18 cellular contexts compared by ENCODE assay signal in the genomic region with DNA sequence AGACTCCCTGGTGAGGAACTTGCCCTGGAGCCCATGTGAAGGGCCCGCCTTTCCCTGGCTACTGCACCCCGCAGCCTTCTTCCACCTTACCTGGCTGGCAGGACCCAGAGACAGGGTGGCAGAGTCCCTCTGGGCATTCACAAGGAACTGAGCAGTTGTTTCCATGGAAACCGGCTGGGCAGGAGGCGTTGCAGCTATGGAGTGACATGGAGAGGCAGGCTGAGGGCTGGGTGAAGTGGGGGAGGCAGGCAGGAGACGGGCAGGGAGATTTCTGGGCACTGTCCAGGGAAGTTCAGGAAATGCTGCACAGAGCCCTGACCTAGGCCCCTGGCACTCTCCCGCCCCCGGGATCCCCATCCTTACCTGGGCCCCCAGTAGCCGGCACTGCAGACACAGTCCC. TPM values are rescaled to one million over a fixed set of nuclear protein-coding genes. Genes with fewer than 3 reads are reported as not detected.
DNase-seq lines count a peak whose midpoint lies in the region; ATAC-seq, FAIRE-seq and TF ChIP-seq lines count a peak whose summit lies in the region.
"Had no signal": no experiment of that assay in that cellular context is flagged by ENCODE, and none has a peak within 500 bp of the region (broad histone marks: within the 10 kb centered on the region; RNA-seq: fewer than 3 reads in every experiment).

No MANE protein-coding gene starts in this region.

- H2AFZ ChIP-seq in K562 (ENCODE audit: low read depth, low read length), result no peak overlapping the region

- peaks cover 31% of the 10 kb centered on the region for H3K27me3 Mint-ChIP-seq in nephron progenitor cell (ENCODE audit: low read depth, poor library complexity)
- H3K27me3 Mint-ChIP-seq: naive thymus-derived CD8-positive, alpha-beta T cell had no signal

- H3K4me1 Mint-ChIP-seq in nephron progenitor cell, result peaks cover 38% of the 10 kb centered on the region

- H3K4me3 ChIP-seq in K562, result no peak overlapping the region
- H3K4me3 ChIP-seq: colonic mucosa, esophagus squamous epithelium, heart right ventricle had no signal

- TF ChIP-seq CTCF in K562 (IDR thresholded peaks at IDR 0.05 in 2 of 3, conservative IDR thresholded peaks at IDR 0.05 in 1 of 3; ENCODE audit: insufficient read depth in 2 of 3, low read depth in 1 of 3, low read length in 3 of 3), result no peak
- no peak for TF ChIP-seq CTCF in nephron progenitor cell (IDR thresholded peaks at IDR 0.05)

- H3K27ac ChIP-seq in K562 (ENCODE audit: extremely low read depth, low read depth, low read length), result no peak overlapping the region
- H3K27ac ChIP-seq: colonic mucosa, esophagus squamous epithelium had no signal

- H3K9ac ChIP-seq in K562 (ENCODE audit: insufficient read depth in 1 of 2, low read depth in 2 of 2, low read length in 2 of 2), result peak overlapping the region in 1 of 2 experiments; percentile 20; a peak in 1 of 4 replicates

- no peak overlapping the region for H3K4me3 Mint-ChIP-seq in nephron progenitor cell
- H3K4me3 Mint-ChIP-seq: activated CD8-positive, alpha-beta T cell treated with anti-CD3 and anti-CD28 coated beads, Interleukin-2, amount 10 ng/mL, durations not matched to agents 7 days and 5 days; naive thymus-derived CD8-positive, alpha-beta T cell had no signal

- H3K27me3 ChIP-seq in K562 (ENCODE audit: control insufficient read depth in 2 of 2, insufficient read depth in 2 of 2, low read length in 2 of 2), result no peaks in the 10 kb centered on the region
- H3K27me3 ChIP-seq: colonic mucosa, esophagus squamous epithelium, heart right ventricle had no signal

- POLR2A ChIA-PET in K562 (lab: Yijun Ruan, JAX), result no interaction called here

- in situ Hi-C loops in K562 (cut with MboI), result no loop called here

- no peaks in the 10 kb centered on the region for H3K9me1 ChIP-seq in K562 (ENCODE audit: control insufficient read depth, insufficient read depth, low read length)

- no peak for ATAC-seq in K562
- no peak for ATAC-seq in GM18520 (IDR thresholded peaks at IDR 0.05; ENCODE audit: unreplicated experiment)
- ATAC-seq: activated CD8-positive, alpha-beta T cell treated with anti-CD3 and anti-CD28 coated beads, Interleukin-2, amount 10 ng/mL, durations not matched to agents 7 days and 5 days; left lobe of liver; naive thymus-derived CD8-positive, alpha-beta T cell had no signal

- CTCF ChIA-PET in K562 (lab: Yijun Ruan, JAX; ENCODE audit: low intra/inter-chr PET ratio), result no interaction called here

- no peaks in the 10 kb centered on the region for H3K36me3 ChIP-seq in K562 (ENCODE audit: control insufficient read depth, insufficient read depth, low read length)
- H3K36me3 ChIP-seq: colonic mucosa had no signal

- FAIRE-seq in K562 (lab: Jason Lieb, UNC), result no peak
- FAIRE-seq: A204.1 had no signal

- peaks cover 0 to 37% of the 10 kb centered on the region in 2 experiments; a peak in 2 of 5 replicates for H3K4me1 ChIP-seq in K562 (replicated peaks in 1 of 2; ENCODE audit: control insufficient read depth in 2 of 2, insufficient read depth in 2 of 2, low read length in 2 of 2)
- H3K4me1 ChIP-seq: colonic mucosa had no signal

- no peaks in the 10 kb centered on the region for H4K20me1 ChIP-seq in K562 (replicated peaks; ENCODE audit: control insufficient read depth, insufficient read depth, low read length)

- no peak overlapping the region for H3K27ac Mint-ChIP-seq in nephron progenitor cell
- H3K27ac Mint-ChIP-seq: activated CD8-positive, alpha-beta T cell treated with anti-CD3 and anti-CD28 coated beads, Interleukin-2, amount 10 ng/mL, durations not matched to agents 7 days and 5 days; activated T-helper 2 cell treated with anti-CD3 and anti-CD28 coated beads, Interferon-gamma antibody, Interleukin-2, Interleukin-4, amounts not matched to agents 10 μg/mL and 5 μg/mL and 100 μg/mL, durations not matched to agents 14 hours and 24 hours and 36 hours had no signal

- TF ChIP-seq EP300 in K562 (IDR thresholded peaks at IDR 0.05; ENCODE audit: low read length), result no peak

- peak; percentile 1 for DNase-seq in NCI-H1105 treated with DMSO at 0.1 percent for 48 hours (lab: John Stamatoyannopoulos, UW)
- no peak for DNase-seq in NCI-H1105 (lab: John Stamatoyannopoulos, UW)
- DNase-seq in DMS53 treated with DMSO at 0.1 percent for 48 hours (lab: John Stamatoyannopoulos, UW; ENCODE audit: unreplicated experiment), result peak; percentile 67
- DNase-seq in K562 (ENCODE audit: extremely low read depth in 1 of 4, low spot score in 3 of 4), result no peak
- peak; percentile 27 for DNase-seq in nephron progenitor cell
- DNase-seq in stimulated activated CD4-positive, alpha-beta T cell treated with anti-CD3 and anti-CD28 coated beads, Interleukin-2, amount 100 ng/mL, for 48 hours, result no peak
- DNase-seq in effector CD4-positive, alpha-beta T cell, result no peak
- DNase-seq: activated CD8-positive, alpha-beta T cell treated with anti-CD3 and anti-CD28 coated beads, Interleukin-2, amount 10 ng/mL, durations not matched to agents 7 days and 5 days; Caco-2; colonic mucosa; esophagus squamous epithelium; heart right ventricle; NCI-H2107 had no signal

- no peak for TF ChIP-seq RAD21 in K562 (CRISPR knock-in tag; conservative IDR thresholded peaks at IDR 0.05 in 1 of 2, IDR thresholded peaks at IDR 0.05 in 1 of 2)

- BruUV-seq in K562 (replicated peaks; lab: Mats Ljungman, UMichigan), result no TSS peak

- H3K9me3 ChIP-seq in K562 (replicated peaks; ENCODE audit: control insufficient read depth, insufficient read depth, low read depth, low read length), result no peaks in the 10 kb centered on the region
- H3K9me3 ChIP-seq: Caco-2, colonic mucosa, esophagus squamous epithelium, heart right ventricle had no signal

- H3K9me3 Mint-ChIP-seq in nephron progenitor cell, result no peaks in the 10 kb centered on the region
- H3K9me3 Mint-ChIP-seq: activated T-helper 2 cell treated with anti-CD3 and anti-CD28 coated beads, Interferon-gamma antibody, Interleukin-2, Interleukin-4, amounts not matched to agents 10 μg/mL and 5 μg/mL and 100 μg/mL, durations not matched to agents 14 hours and 24 hours and 36 hours; naive thymus-derived CD8-positive, alpha-beta T cell had no signal

- no peaks in the 10 kb centered on the region for H3K36me3 Mint-ChIP-seq in nephron progenitor cell (ENCODE audit: low read depth)
- H3K36me3 Mint-ChIP-seq: naive thymus-derived CD8-positive, alpha-beta T cell had no signal

- H3K79me2 ChIP-seq in K562 (ENCODE audit: control insufficient read depth, insufficient read depth, low read length), result no peaks in the 10 kb centered on the region

- no peak overlapping the region for H3K4me2 ChIP-seq in K562 (ENCODE audit: insufficient read depth, low read length)

- WGBS in K562 (ENCODE audit: insufficient coverage, low coverage, missing lambda C conversion rate), result 48% methylated on average over 5 of the region's 8 CpGs

- intact Hi-C loops in K562 (cut with micrococcal nuclease), result no loop called here

- TF ChIP-seq POLR2A in K562 (conservative IDR thresholded peaks at IDR 0.05), result no peak

RNA-seq across cellular contexts. Expression of a gene that starts 6.0 kb away (rescaled TPM):
- 3.7 and 12.1 TPM in 2 replicates for total RNA-seq in K562 (2011; cell fraction: chromatin; rRNA removed; ENCODE audit: low replicate concordance)
- total RNA-seq in K562 (2011; cell fraction: nucleolus; rRNA removed), result 6.1 and 10.0 TPM in 2 replicates
- total RNA-seq in K562 (2011; cell fraction: nucleoplasm; rRNA removed), result 5.3 and 5.6 TPM in 2 replicates
- 0.57 and 0.95 TPM in 2 replicates for total RNA-seq in K562 (2014; rRNA removed)
- 0.19 and 0.36 TPM in 2 replicates for total RNA-seq in K562 (2014; rRNA removed; fragmentation: Illumina TruSeq; extraction: Trizol)
- 0.75 and 0.94 TPM in 2 replicates for total RNA-seq in K562 (2015; rRNA removed; fragmentation: Illumina TruSeq; extraction: Trizol)
- 1.0 and 1.5 TPM in 2 replicates for total RNA-seq in K562 (2021)
- 0.63 and 1.0 TPM in 2 replicates for polyA plus RNA-seq in K562 (2011; rRNA removed)
- polyA plus RNA-seq in K562 (2011; cell fraction: cytosol; rRNA removed), result 0.62 and 1.4 TPM in 2 replicates
- polyA plus RNA-seq in K562 (2011; cell fraction: nucleus; rRNA removed), result 5.9 and 9.9 TPM in 2 replicates
- 1.3 and 6.9 TPM in 2 replicates for polyA plus RNA-seq in K562 (2012)
- polyA plus RNA-seq in K562 (2014; fragmentation: Illumina TruSeq; extraction: Trizol), result 0.16 and 0.44 TPM in 2 replicates
- polyA plus RNA-seq in K562 (2014; fragmentation: Nextera tagmentation; extraction: Ambion mirVana), result under 1 TPM; 0.04 to 0.08 TPM
- 0.80 and 2.1 TPM in 2 replicates for polyA plus RNA-seq in K562 (2014; rRNA removed)
- polyA minus RNA-seq in K562 (2011; rRNA and poly(A)+ RNA removed), result 0.09 and 0.25 TPM in 2 replicates
- polyA minus RNA-seq in K562 (2011; cell fraction: cytosol; rRNA and poly(A)+ RNA removed), result 0.67 and 1.0 TPM in 2 replicates
- polyA minus RNA-seq in K562 (2011; cell fraction: nucleus; rRNA and poly(A)+ RNA removed), result 1.6 and 1.9 TPM in 2 replicates

RNA-seq across cellular contexts. Expression of a gene that starts 10.1 kb away (rescaled TPM):
- 15.7 and 47.1 TPM in 2 replicates for total RNA-seq in K562 (2011; cell fraction: chromatin; rRNA removed; ENCODE audit: low replicate concordance)
- total RNA-seq in K562 (2011; cell fraction: nucleolus; rRNA removed), result 41.4 and 44.9 TPM in 2 replicates
- total RNA-seq in K562 (2011; cell fraction: nucleoplasm; rRNA removed), result 19.0 and 24.0 TPM in 2 replicates
- total RNA-seq in K562 (2014; rRNA removed) (54.9 and 66.3 TPM in 2 replicates), K562 (2014; rRNA removed; fragmentation: Illumina TruSeq; extraction: Trizol) (14.1 and 15.3 TPM in 2 replicates), K562 (2015; rRNA removed; fragmentation: Illumina TruSeq; extraction: Trizol) (27.8 and 27.9 TPM in 2 replicates), K562 (2021) (41.3 and 45.4 TPM in 2 replicates)
- polyA plus RNA-seq in K562 (2011; rRNA removed) (22.8 and 23.0 TPM in 2 replicates), K562 (2014; fragmentation: Illumina TruSeq; extraction: Trizol) (29.9 and 40.4 TPM in 2 replicates), K562 (2014; fragmentation: Nextera tagmentation; extraction: Ambion mirVana) (1 to 10 TPM in 1 of 2 experiments, under 1 TPM in 1; 0.75 to 2.2 TPM), K562 (2014; rRNA removed) (43.4 and 46.6 TPM in 2 replicates)
- 18.3 and 40.5 TPM in 2 replicates for polyA plus RNA-seq in K562 (2011; cell fraction: cytosol; rRNA removed)
- 40.5 and 69.5 TPM in 2 replicates for polyA plus RNA-seq in K562 (2011; cell fraction: nucleus; rRNA removed)
- 30.0 and 68.3 TPM in 2 replicates for polyA plus RNA-seq in K562 (2012)
- 6.7 and 9.9 TPM in 2 replicates for polyA minus RNA-seq in K562 (2011; rRNA and poly(A)+ RNA removed)
- 13.5 and 15.9 TPM in 2 replicates for polyA minus RNA-seq in K562 (2011; cell fraction: cytosol; rRNA and poly(A)+ RNA removed)
- polyA minus RNA-seq in K562 (2011; cell fraction: nucleus; rRNA and poly(A)+ RNA removed), result 11.6 and 14.0 TPM in 2 replicates

RNA-seq across cellular contexts. Expression of a gene that starts 10.9 kb away (rescaled TPM):
- total RNA-seq in K562 (2011; cell fraction: chromatin; rRNA removed; ENCODE audit: low replicate concordance), result 20.6 and 51.1 TPM in 2 replicates
- total RNA-seq in K562 (2011; cell fraction: nucleolus; rRNA removed), result 34.0 and 41.2 TPM in 2 replicates
- 21.8 and 28.6 TPM in 2 replicates for total RNA-seq in K562 (2011; cell fraction: nucleoplasm; rRNA removed)
- total RNA-seq in K562 (2014; rRNA removed) (6.2 and 6.6 TPM in 2 replicates), K562 (2014; rRNA removed; fragmentation: Illumina TruSeq; extraction: Trizol) (2.9 and 3.4 TPM in 2 replicates), K562 (2015; rRNA removed; fragmentation: Illumina TruSeq; extraction: Trizol) (2.5 TPM in 2 replicates), K562 (2021) (9.4 and 10.2 TPM in 2 replicates)
- polyA plus RNA-seq in K562 (2011; rRNA removed) (4.2 and 9.0 TPM in 2 replicates), K562 (2014; fragmentation: Illumina TruSeq; extraction: Trizol) (3.6 and 6.5 TPM in 2 replicates), K562 (2014; fragmentation: Nextera tagmentation; extraction: Ambion mirVana) (under 1 TPM; 0.03 to 0.04 TPM), K562 (2014; rRNA removed) (5.8 and 6.4 TPM in 2 replicates)
- polyA plus RNA-seq in K562 (2011; cell fraction: cytosol; rRNA removed), result 5.7 and 11.9 TPM in 2 replicates
- 5.7 and 7.6 TPM in 2 replicates for polyA plus RNA-seq in K562 (2011; cell fraction: nucleus; rRNA removed)
- 5.3 and 6.5 TPM in 2 replicates for polyA plus RNA-seq in K562 (2012)
- 5.2 and 7.1 TPM in 2 replicates for polyA minus RNA-seq in K562 (2011; rRNA and poly(A)+ RNA removed)
- polyA minus RNA-seq in K562 (2011; cell fraction: cytosol; rRNA and poly(A)+ RNA removed), result 5.4 and 11.7 TPM in 2 replicates
- polyA minus RNA-seq in K562 (2011; cell fraction: nucleus; rRNA and poly(A)+ RNA removed), result 7.9 TPM in 2 replicates

RNA-seq across cellular contexts. Expression of a gene that starts 45.1 kb away (rescaled TPM):
- total RNA-seq in K562 (2011; cell fraction: chromatin; rRNA removed; ENCODE audit: low replicate concordance), result 654 and 969 TPM in 2 replicates
- total RNA-seq in K562 (2011; cell fraction: nucleolus; rRNA removed), result 322 and 340 TPM in 2 replicates
- 351 and 363 TPM in 2 replicates for total RNA-seq in K562 (2011; cell fraction: nucleoplasm; rRNA removed)
- total RNA-seq in K562 (2014; rRNA removed), result 85.9 and 111 TPM in 2 replicates
- total RNA-seq in K562 (2014; rRNA removed; fragmentation: Illumina TruSeq; extraction: Trizol), result 64.3 and 72.1 TPM in 2 replicates
- total RNA-seq in K562 (2015; rRNA removed; fragmentation: Illumina TruSeq; extraction: Trizol), result 64.6 and 74.2 TPM in 2 replicates
- 278 and 294 TPM in 2 replicates for total RNA-seq in K562 (2021)
- 64.3 and 160 TPM in 2 replicates for polyA plus RNA-seq in K562 (2011; rRNA removed)
- 111 and 123 TPM in 2 replicates for polyA plus RNA-seq in K562 (2011; cell fraction: cytosol; rRNA removed)
- 279 and 287 TPM in 2 replicates for polyA plus RNA-seq in K562 (2011; cell fraction: nucleus; rRNA removed)
- 137 and 179 TPM in 2 replicates for polyA plus RNA-seq in K562 (2012)
- polyA plus RNA-seq in K562 (2014; fragmentation: Illumina TruSeq; extraction: Trizol), result 208 and 224 TPM in 2 replicates
- polyA plus RNA-seq in K562 (2014; fragmentation: Nextera tagmentation; extraction: Ambion mirVana), result 100 to 1,000 TPM; 128 to 174 TPM
- 77.2 and 85.9 TPM in 2 replicates for polyA plus RNA-seq in K562 (2014; rRNA removed)
- polyA minus RNA-seq in K562 (2011; rRNA and poly(A)+ RNA removed), result 219 and 329 TPM in 2 replicates
- 406 and 503 TPM in 2 replicates for polyA minus RNA-seq in K562 (2011; cell fraction: cytosol; rRNA and poly(A)+ RNA removed)
- polyA minus RNA-seq in K562 (2011; cell fraction: nucleus; rRNA and poly(A)+ RNA removed), result 87.5 and 163 TPM in 2 replicates

Comparison
In these comparisons a context has a peak if more than half of its experiments do, and no peak if none do; other contexts are left out.
1. DNase-seq: peak in NCI-H1105 treated with DMSO at 0.1 percent for 48 hours (single experiment), DMS53 treated with DMSO at 0.1 percent for 48 hours (single experiment) and nephron progenitor cell (single experiment); none in NCI-H1105 (single experiment), K562 (0 of 4), stimulated activated CD4-positive, alpha-beta T cell treated with anti-CD3 and anti-CD28 coated beads, Interleukin-2, amount 100 ng/mL, for 48 hours (0 of 2) and effector CD4-positive, alpha-beta T cell (single experiment).